ENCODE assay signal across 15 cellular contexts in the genomic region with DNA sequence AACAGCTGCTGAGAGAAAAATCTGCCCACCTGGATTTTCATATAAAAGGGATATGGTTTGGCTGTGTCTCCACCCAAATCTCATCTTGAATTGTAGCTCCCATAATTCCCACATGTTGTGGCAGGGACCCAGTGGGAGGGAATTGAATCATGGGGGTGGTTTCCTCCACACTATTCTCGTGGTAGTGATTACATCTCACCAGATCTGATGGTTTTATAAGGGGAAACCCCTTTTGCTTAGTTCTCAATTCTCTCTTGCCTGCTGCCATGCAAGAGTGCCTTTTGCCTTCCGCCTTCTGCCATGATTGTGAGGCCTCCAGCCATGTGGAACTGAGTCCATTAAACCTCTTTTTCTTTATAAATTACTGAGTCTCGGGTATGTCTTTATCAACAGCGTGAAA. TPM values are rescaled to one million over a fixed set of nuclear protein-coding genes. Genes with fewer than 3 reads are reported as not detected.
A peak's percentile ranks its signal among the peaks of the same experiment; 100 is the strongest.
DNase-seq lines count a peak whose midpoint lies in the region; ATAC-seq and TF ChIP-seq lines count a peak whose summit lies in the region.
"Had no signal": no experiment of that assay in that cellular context is flagged by ENCODE, and none has a peak within 500 bp of the region (broad histone marks: within the 10 kb centered on the region; RNA-seq: fewer than 3 reads in every experiment).

No MANE protein-coding gene starts in this region.

- peak overlapping the region in 3 of 11 experiments; percentile 21 to 31 (median 26); a peak in 5 of 22 replicates for H3K9ac ChIP-seq in BLaER1 treated with 17β-estradiol and CSF1 and Interleukin-3, amounts not matched to agents 10 nM and 100 nM

- DNase-seq in T-helper 17 cell (no peak), inferior parietal cortex (ENCODE audit: extremely low spot score) (no peak), upper lobe of right lung (no peak), SW 1271 (lab: John Stamatoyannopoulos, UW) (no peak), middle frontal gyrus (ENCODE audit: extremely low spot score, low spot score) (no peak)
- DNase-seq: body of pancreas, Caco-2, esophagus squamous epithelium, islet precursor cell, NCI-H187 treated with DMSO at 0.1 percent for 48 hours, uterus had no signal

- peak overlapping the region; percentile 61 to 95 (median 75) for H3K4me2 ChIP-seq in BLaER1 treated with 17β-estradiol and CSF1 and Interleukin-3, amounts not matched to agents 10 nM and 100 nM

- H3K27me3 ChIP-seq in BLaER1 treated with 17β-estradiol and CSF1 and Interleukin-3, amounts not matched to agents 10 nM and 100 nM = peaks cover 6 to 23% (median 15%) of the 10 kb centered on the region in 11 experiments; a peak in 15 of 22 replicates
- H3K27me3 ChIP-seq in upper lobe of right lung = no peaks in the 10 kb centered on the region
- H3K27me3 ChIP-seq: body of pancreas, uterus had no signal

- ATAC-seq in GM18870 (IDR thresholded peaks at IDR 0.05; ENCODE audit: unreplicated experiment) (peak; percentile 61), HG02884 (IDR thresholded peaks at IDR 0.05; ENCODE audit: unreplicated experiment) (peak; percentile 74), T-helper 17 cell (peak; percentile 30), upper lobe of right lung (no peak)
- ATAC-seq: body of pancreas, Panc1 had no signal

- no peaks in the 10 kb centered on the region for H3K36me3 ChIP-seq in BLaER1 treated with 17β-estradiol and CSF1 and Interleukin-3, amounts not matched to agents 10 nM and 100 nM
- no peaks in the 10 kb centered on the region for H3K36me3 ChIP-seq in upper lobe of right lung
- H3K36me3 ChIP-seq: esophagus squamous epithelium, uterus had no signal

- no peak for TF ChIP-seq CTCF in upper lobe of right lung (IDR thresholded peaks at IDR 0.05)

- H3K9me3 ChIP-seq in BLaER1 treated with 17β-estradiol and CSF1 and Interleukin-3, amounts not matched to agents 10 nM and 100 nM (replicated peaks in 1 of 11) = peaks cover 6 to 19% (median 10%) of the 10 kb centered on the region in 11 experiments; a peak in 15 of 22 replicates
- H3K9me3 ChIP-seq in T-helper 17 cell (ENCODE audit: control insufficient read depth, low read length, poor library complexity, severe bottlenecking) = no peaks in the 10 kb centered on the region
- no peaks in the 10 kb centered on the region for H3K9me3 ChIP-seq in upper lobe of right lung
- H3K9me3 ChIP-seq: body of pancreas, Caco-2, esophagus squamous epithelium, uterus had no signal

- intact Hi-C loops in upper lobe of right lung (cut with DNase I) = no loop called here

- no peaks in the 10 kb centered on the region for H4K20me1 ChIP-seq in BLaER1 treated with 17β-estradiol and CSF1 and Interleukin-3, amounts not matched to agents 10 nM and 100 nM

- H3K36me3 Mint-ChIP-seq in T-helper 17 cell (ENCODE audit: low read depth) = no peaks in the 10 kb centered on the region

- H3K27ac Mint-ChIP-seq in T-helper 17 cell = no peak overlapping the region

- H3K4me3 ChIP-seq in BLaER1 treated with 17β-estradiol and CSF1 and Interleukin-3, amounts not matched to agents 10 nM and 100 nM = peak overlapping the region in 5 of 10 experiments; percentile 2 to 43 (median 12); a peak in 5 of 20 replicates
- no peak overlapping the region for H3K4me3 ChIP-seq in upper lobe of right lung
- H3K4me3 ChIP-seq: body of pancreas, esophagus squamous epithelium, uterus had no signal

- peaks cover 62 to 78% (median 73%) of the 10 kb centered on the region in 10 experiments for H3K4me1 ChIP-seq in BLaER1 treated with 17β-estradiol and CSF1 and Interleukin-3, amounts not matched to agents 10 nM and 100 nM
- peaks cover 4% of the 10 kb centered on the region for H3K4me1 ChIP-seq in upper lobe of right lung
- H3K4me1 ChIP-seq: Caco-2 had no signal

- no peak overlapping the region for H3K4me3 Mint-ChIP-seq in T-helper 17 cell

- H3K27ac ChIP-seq in BLaER1 treated with 17β-estradiol and CSF1 and Interleukin-3, amounts not matched to agents 10 nM and 100 nM = peak overlapping the region in 10 of 11 experiments; percentile 38 to 80 (median 62); a peak in 20 of 22 replicates
- H3K27ac ChIP-seq in upper lobe of right lung = no peak overlapping the region
- H3K27ac ChIP-seq: body of pancreas, esophagus squamous epithelium, uterus had no signal

- peaks cover 10% of the 10 kb centered on the region for H3K4me1 Mint-ChIP-seq in T-helper 17 cell

- no peaks in the 10 kb centered on the region for H3K27me3 Mint-ChIP-seq in T-helper 17 cell

RNA-seq across cellular contexts. Expression of a gene that starts 20.8 kb away (rescaled TPM):
- total RNA-seq in T-helper 17 cell (1 to 10 TPM; 1.3 to 1.8 TPM), upper lobe of right lung (2.1 TPM)
